In genomic region chr4:65665951-65666523, GRCh38 we compare ENCODE assay signal across 15 cellular contexts. TPM values are rescaled to one million over a fixed set of nuclear protein-coding genes. Genes with fewer than 3 reads are reported as not detected.
DNase-seq lines count a peak whose midpoint lies in the region; ATAC-seq and TF ChIP-seq lines count a peak whose summit lies in the region.
"Had no signal": no experiment of that assay in that cellular context is flagged by ENCODE, and none has a peak within 500 bp of the region (broad histone marks: within the 10 kb centered on the region; RNA-seq: fewer than 3 reads in every experiment).

No MANE protein-coding gene starts in this region.

- H3K4me3 ChIP-seq in SK-N-MC = peak overlapping the region; percentile 33; the same call in 1 of the 2 replicates
- H3K4me3 ChIP-seq in ovary = no peak overlapping the region

- H3K27ac Mint-ChIP-seq in osteocyte (ENCODE audit: unreplicated experiment) = peak overlapping the region; percentile 90
- H3K27ac Mint-ChIP-seq: activated naive CD8-positive, alpha-beta T cell; H9; stimulated activated effector memory CD8-positive, alpha-beta T cell treated with anti-CD3 and anti-CD28 coated beads, Interleukin-12 subunit alpha, Interleukin-12 subunit beta, amount 100 ng/mL, for 72 hours had no signal

- H3K9me3 Mint-ChIP-seq in osteocyte (ENCODE audit: unreplicated experiment) = no peaks in the 10 kb centered on the region
- H3K9me3 Mint-ChIP-seq: H9 had no signal

- ATAC-seq in GM19467 (IDR thresholded peaks at IDR 0.05; ENCODE audit: unreplicated experiment) = no peak
- ATAC-seq in HG03432 (IDR thresholded peaks at IDR 0.05; ENCODE audit: unreplicated experiment) = no peak
- ATAC-seq: stimulated activated effector memory CD8-positive, alpha-beta T cell treated with anti-CD3 and anti-CD28 coated beads, Interleukin-12 subunit alpha, Interleukin-12 subunit beta, amount 100 ng/mL, for 72 hours had no signal

- H3K9me3 ChIP-seq in SK-N-MC (ENCODE audit: low read depth, low read length) (no peaks in the 10 kb centered on the region), ovary (no peaks in the 10 kb centered on the region)

- no peak for TF ChIP-seq EP300 in ovary (IDR thresholded peaks at IDR 0.05)

- no peaks in the 10 kb centered on the region for H3K36me3 ChIP-seq in SK-N-MC (ENCODE audit: insufficient read depth, low read length)
- H3K36me3 ChIP-seq in ovary = no peaks in the 10 kb centered on the region

- peaks cover 8% of the 10 kb centered on the region for H3K36me3 Mint-ChIP-seq in osteocyte (ENCODE audit: unreplicated experiment)
- H3K36me3 Mint-ChIP-seq: activated naive CD8-positive, alpha-beta T cell; stimulated activated effector memory CD8-positive, alpha-beta T cell treated with anti-CD3 and anti-CD28 coated beads, Interleukin-12 subunit alpha, Interleukin-12 subunit beta, amount 100 ng/mL, for 72 hours had no signal

- peak overlapping the region; percentile 73 for H3K4me3 Mint-ChIP-seq in osteocyte (ENCODE audit: unreplicated experiment)
- H3K4me3 Mint-ChIP-seq: activated naive CD8-positive, alpha-beta T cell; H9; stimulated activated effector memory CD8-positive, alpha-beta T cell treated with anti-CD3 and anti-CD28 coated beads, Interleukin-12 subunit alpha, Interleukin-12 subunit beta, amount 100 ng/mL, for 72 hours had no signal

- TF ChIP-seq CTCF in osteocyte (IDR thresholded peaks at IDR 0.05) (no peak), ovary (IDR thresholded peaks at IDR 0.05) (no peak)

- H3K27ac ChIP-seq in SK-N-MC (peak overlapping the region; percentile 44), ovary (no peak overlapping the region)

- no peaks in the 10 kb centered on the region for H3K27me3 ChIP-seq in ovary

- peaks cover 51% of the 10 kb centered on the region for H3K4me1 Mint-ChIP-seq in osteocyte (ENCODE audit: unreplicated experiment)
- H3K4me1 Mint-ChIP-seq: stimulated activated effector memory CD8-positive, alpha-beta T cell treated with anti-CD3 and anti-CD28 coated beads, Interleukin-12 subunit alpha, Interleukin-12 subunit beta, amount 100 ng/mL, for 72 hours had no signal

- H3K4me1 ChIP-seq in ovary (ENCODE audit: insufficient read depth) = peaks cover 13% of the 10 kb centered on the region

- intact Hi-C loops in ovary (cut with DNase I) = no loop called here

- no peak for TF ChIP-seq POLR2A in ovary (IDR thresholded peaks at IDR 0.05)

- H3K27me3 Mint-ChIP-seq in osteocyte (ENCODE audit: unreplicated experiment) = no peaks in the 10 kb centered on the region

- WGBS in ovary, 3 donors = 86 to 89% (median 88%) methylated on average over 2 of the region's 2 CpGs

- peak overlapping the region; percentile 52 for H3K9ac ChIP-seq in SK-N-MC (ENCODE audit: insufficient read length)

- DNase-seq in NCI-H2227 (lab: John Stamatoyannopoulos, UW; ENCODE audit: unreplicated experiment) (peak; percentile 20), NCI-H2227 treated with DMSO at 0.1 percent for 48 hours (lab: John Stamatoyannopoulos, UW) (no peak), NCI-H1694 (lab: John Stamatoyannopoulos, UW) (peak; percentile 52), SK-N-MC (ENCODE audit: low read depth, low spot score) (no peak), osteocyte (ENCODE audit: extremely low spot score, unreplicated experiment) (no peak), ovary (no peak)
- DNase-seq: dermis blood vessel endothelial cell; H9; midbrain; Right ventricle myocardium superior; stimulated activated CD4-positive, alpha-beta T cell treated with anti-CD3 and anti-CD28 coated beads, Interleukin-2, amount 100 ng/mL, for 48 hours had no signal

RNA-seq across cellular contexts. Expression of gene EPHA5, which starts 4.3 kb away (rescaled TPM):
- total RNA-seq in osteocyte (137 and 149 TPM in 2 replicates), ovary (1 to 10 TPM in 5 of 7 donors, under 1 TPM in 2; 0.34 to 5.6 (median 2.0) TPM)
- under 1 TPM; 0.29 to 0.32 TPM for polyA plus RNA-seq in ovary
- total RNA-seq: dermis blood vessel endothelial cell, H9 had no signal

Comparison
In these comparisons a context has a peak if more than half of its experiments do, and no peak if none do; other contexts are left out.
1. DNase-seq: peak in NCI-H2227 (single experiment) and NCI-H1694 (single experiment); none in NCI-H2227 treated with DMSO at 0.1 percent for 48 hours (single experiment), SK-N-MC (single experiment), osteocyte (single experiment) and ovary (0 of 5).
2. RNA of gene EPHA5, which starts 4.3 kb away (total RNA-seq): 137 to 149 TPM in osteocyte; 0.34 to 5.6 TPM in ovary; every median in the first group is over 10 times any median in the second.